In genomic region chr4:158155656-158156356, GRCh38 we compare ENCODE assay signal across 23 cellular contexts. TPM values are rescaled to one million over a fixed set of nuclear protein-coding genes. Genes with fewer than 3 reads are reported as not detected.
A peak's percentile ranks its signal among the peaks of the same experiment; 100 is the strongest.
DNase-seq lines count a peak whose midpoint lies in the region; ATAC-seq and TF ChIP-seq lines count a peak whose summit lies in the region.
"Had no signal": no experiment of that assay in that cellular context is flagged by ENCODE, and none has a peak within 500 bp of the region (broad histone marks: within the 10 kb centered on the region; RNA-seq: fewer than 3 reads in every experiment).

No MANE protein-coding gene starts in this region.

- no peak for TF ChIP-seq RAD21 in neural cell (conservative IDR thresholded peaks at IDR 0.05)

- no peak overlapping the region for H3K4me3 Mint-ChIP-seq in chondrocyte (ENCODE audit: unreplicated experiment)
- H3K4me3 Mint-ChIP-seq: activated naive CD8-positive, alpha-beta T cell treated with anti-CD3 and anti-CD28 coated beads for 36 hours; activated T-helper 17 cell treated with anti-CD3 and anti-CD28 coated beads, Interleukin-2, amount 50 U/mL, for 72 hours; naive thymus-derived CD8-positive, alpha-beta T cell had no signal

- peak overlapping the region; percentile 13 for H3K4me2 ChIP-seq in neural cell (ENCODE audit: low read length)

- peaks cover 31% of the 10 kb centered on the region for H3K36me3 Mint-ChIP-seq in chondrocyte (ENCODE audit: low read depth)
- no peaks in the 10 kb centered on the region for H3K36me3 Mint-ChIP-seq in activated naive CD4-positive, alpha-beta T cell treated with anti-CD3 and anti-CD28 coated beads, Interleukin-2, amount 50 U/mL, for 72 hours
- H3K36me3 Mint-ChIP-seq: activated naive CD8-positive, alpha-beta T cell treated with anti-CD3 and anti-CD28 coated beads for 36 hours; naive thymus-derived CD8-positive, alpha-beta T cell had no signal

- H3K79me2 ChIP-seq in neural cell (replicated peaks; ENCODE audit: insufficient read depth, low read length): no peaks in the 10 kb centered on the region

- no peak for ATAC-seq in activated naive CD4-positive, alpha-beta T cell treated with anti-CD3 and anti-CD28 coated beads, Interleukin-2, amount 50 U/mL, for 72 hours
- ATAC-seq: activated T-helper 17 cell treated with anti-CD3 and anti-CD28 coated beads, Interleukin-2, amount 50 U/mL, for 72 hours; K562; naive thymus-derived CD8-positive, alpha-beta T cell had no signal

- peak overlapping the region; percentile 56 for H3K27ac Mint-ChIP-seq in chondrocyte (ENCODE audit: unreplicated experiment)
- no peak overlapping the region for H3K27ac Mint-ChIP-seq in activated naive CD4-positive, alpha-beta T cell treated with anti-CD3 and anti-CD28 coated beads, Interleukin-2, amount 50 U/mL, for 72 hours
- H3K27ac Mint-ChIP-seq: activated naive CD8-positive, alpha-beta T cell treated with anti-CD3 and anti-CD28 coated beads for 36 hours; activated T-helper 17 cell treated with anti-CD3 and anti-CD28 coated beads, Interleukin-2, amount 50 U/mL, for 72 hours; naive thymus-derived CD8-positive, alpha-beta T cell had no signal

- H3K9me2 ChIP-seq in neural cell (ENCODE audit: insufficient read depth, low read length): no peaks in the 10 kb centered on the region

- H3K9me3 ChIP-seq in neural cell (ENCODE audit: low read length): no peaks in the 10 kb centered on the region
- H3K9me3 ChIP-seq in effector memory CD4-positive, alpha-beta T cell (ENCODE audit: control insufficient read depth, low read length): no peaks in the 10 kb centered on the region
- H3K9me3 ChIP-seq: sigmoid colon, SJSA1, vagina had no signal

- H3K9me3 Mint-ChIP-seq in chondrocyte (ENCODE audit: low read depth): peaks cover 13% of the 10 kb centered on the region
- no peaks in the 10 kb centered on the region for H3K9me3 Mint-ChIP-seq in activated naive CD4-positive, alpha-beta T cell treated with anti-CD3 and anti-CD28 coated beads, Interleukin-2, amount 50 U/mL, for 72 hours
- H3K9me3 Mint-ChIP-seq: activated naive CD8-positive, alpha-beta T cell treated with anti-CD3 and anti-CD28 coated beads for 36 hours had no signal

- TF ChIP-seq CTCF in chondrocyte (IDR thresholded peaks at IDR 0.05) (no peak), neural cell (IDR thresholded peaks at IDR 0.05; ENCODE audit: poor library complexity, severe bottlenecking) (no peak)

- H3K27me3 ChIP-seq in neural cell (ENCODE audit: insufficient read depth, low read depth, low read length): no peaks in the 10 kb centered on the region
- H3K27me3 ChIP-seq in effector memory CD4-positive, alpha-beta T cell (replicated peaks; ENCODE audit: control insufficient read depth, insufficient read depth, low read length, poor library complexity, severe bottlenecking): no peaks in the 10 kb centered on the region
- H3K27me3 ChIP-seq: sigmoid colon, SJSA1, vagina had no signal

- no peaks in the 10 kb centered on the region for H3K27me3 Mint-ChIP-seq in chondrocyte (ENCODE audit: low read depth)
- H3K27me3 Mint-ChIP-seq: activated naive CD8-positive, alpha-beta T cell treated with anti-CD3 and anti-CD28 coated beads for 36 hours had no signal

- no peak overlapping the region for H3K9ac ChIP-seq in neural cell (ENCODE audit: low read length)

- H2AFZ ChIP-seq in neural cell (ENCODE audit: low read depth, low read length): no peak overlapping the region

- no peak overlapping the region for H3K4me3 ChIP-seq in neural cell (ENCODE audit: low read length)
- H3K4me3 ChIP-seq in effector memory CD4-positive, alpha-beta T cell (ENCODE audit: insufficient read depth, low read depth, low read length, poor library complexity, severe bottlenecking): no peak overlapping the region
- H3K4me3 ChIP-seq: K562, sigmoid colon, SJSA1, vagina had no signal

- H3F3A ChIP-seq in neural cell (ENCODE audit: insufficient read depth, low read length, poor library complexity, severe bottlenecking): no peaks in the 10 kb centered on the region

- DNase-seq in COLO668 (lab: John Stamatoyannopoulos, UW; ENCODE audit: unreplicated experiment): peak; percentile 8
- peak; percentile 86 for DNase-seq in NCI-H146 treated with DMSO at 0.1 percent for 48 hours (lab: John Stamatoyannopoulos, UW; ENCODE audit: unreplicated experiment)
- no peak for DNase-seq in chondrocyte (ENCODE audit: low spot score)
- DNase-seq in activated naive CD4-positive, alpha-beta T cell treated with anti-CD3 and anti-CD28 coated beads, Interleukin-2, amount 50 U/mL, for 72 hours (ENCODE audit: low spot score in 2 of 2): no peak
- no peak for DNase-seq in activated naive CD4-positive, alpha-beta T cell treated with anti-CD3 and anti-CD28 coated beads, Interleukin-2, amount 50 U/mL, for 16 hours
- DNase-seq in effector memory CD4-positive, alpha-beta T cell: no peak
- DNase-seq in A172 (ENCODE audit: low spot score): no peak
- DNase-seq: activated CD4-positive, alpha-beta T cell treated with anti-CD3 and anti-CD28 coated beads, Interleukin-2, amount 50 U/mL, for 1 hour; activated naive CD8-positive, alpha-beta T cell treated with anti-CD3 and anti-CD28 coated beads for 36 hours; DMS79; mammary epithelial cell; naive thymus-derived CD8-positive, alpha-beta T cell; NCI-H1694; NK-92 treated with Interleukin-12 subunit alpha and Interleukin-12 subunit beta, amount 100 ng/mL, for 24 hours; posterior cingulate gyrus; sigmoid colon; substantia nigra had no signal

- TF ChIP-seq EP300 in neural cell (conservative IDR thresholded peaks at IDR 0.05; ENCODE audit: poor library complexity, severe bottlenecking): no peak

- no peaks in the 10 kb centered on the region for H3K4me1 ChIP-seq in effector memory CD4-positive, alpha-beta T cell (ENCODE audit: control insufficient read depth, insufficient read depth, low read length, poor library complexity, severe bottlenecking)

- H4K20me1 ChIP-seq in neural cell (ENCODE audit: insufficient read depth): no peaks in the 10 kb centered on the region

- peak overlapping the region; percentile 52 for H3K27ac ChIP-seq in neural cell (ENCODE audit: low read length)
- H3K27ac ChIP-seq in effector memory CD4-positive, alpha-beta T cell (ENCODE audit: insufficient read depth, low read length, poor library complexity, severe bottlenecking): no peak overlapping the region
- H3K27ac ChIP-seq: SJSA1, vagina had no signal

- no peaks in the 10 kb centered on the region for H3K36me3 ChIP-seq in neural cell (ENCODE audit: insufficient read depth, low read length)
- H3K36me3 ChIP-seq in effector memory CD4-positive, alpha-beta T cell (ENCODE audit: control insufficient read depth, insufficient read depth, low read length): no peaks in the 10 kb centered on the region
- H3K36me3 ChIP-seq: SJSA1 had no signal

- peaks cover 47% of the 10 kb centered on the region for H3K4me1 Mint-ChIP-seq in chondrocyte (ENCODE audit: low read depth)
- H3K4me1 Mint-ChIP-seq: activated naive CD8-positive, alpha-beta T cell treated with anti-CD3 and anti-CD28 coated beads for 36 hours; activated T-helper 17 cell treated with anti-CD3 and anti-CD28 coated beads, Interleukin-2, amount 50 U/mL, for 72 hours; naive thymus-derived CD8-positive, alpha-beta T cell had no signal

TF ChIP-seq in neural cell, 6 proteins besides CTCF, POLR2A, EP300 and RAD21:
- TF ChIP-seq SMC3 (conservative IDR thresholded peaks at IDR 0.05; ENCODE audit: poor library complexity) (no peak), EZH2 (IDR thresholded peaks at IDR 0.05; ENCODE audit: borderline replicate concordance, insufficient read depth, low read length, poor library complexity, severe bottlenecking) (no peak), POLR2AphosphoS5 (IDR thresholded peaks at IDR 0.05) (no peak)

RNA-seq across cellular contexts. Expression of gene GASK1B, which starts 17.0 kb away (rescaled TPM):
- 36.2 to 139 TPM (median 37.6 TPM) in 3 replicates for total RNA-seq in chondrocyte
- polyA plus RNA-seq in neural cell: 0.40 and 4.9 TPM in 2 replicates
- polyA minus RNA-seq in neural cell: 0.69 and 2.4 TPM in 2 replicates
- total RNA-seq in activated naive CD4-positive, alpha-beta T cell treated with anti-CD3 and anti-CD28 coated beads, Interleukin-2, amount 50 U/mL, for 72 hours: not detected
- total RNA-seq in A172 (2014; rRNA removed; shearing (Covaris generic)): 217 and 238 TPM in 2 replicates
- total RNA-seq: activated naive CD8-positive, alpha-beta T cell treated with anti-CD3 and anti-CD28 coated beads for 36 hours; activated T-helper 17 cell treated with anti-CD3 and anti-CD28 coated beads, Interleukin-2, amount 50 U/mL, for 72 hours; T-helper 1 cell treated with Interleukin-12 subunit alpha and Interleukin-12 subunit beta and Interleukin-4 antibody, amounts not matched to agents 30 ng/mL and 1 ng/mL, for 36 hours had no signal
- polyA plus RNA-seq: naive thymus-derived CD8-positive, alpha-beta T cell had no signal

RNA-seq across cellular contexts. Expression of gene TMEM144, which starts 54.5 kb away (rescaled TPM):
- total RNA-seq in chondrocyte: 2.6 to 4.1 TPM (median 3.0 TPM) in 3 replicates
- polyA plus RNA-seq in neural cell: 1.3 and 2.8 TPM in 2 replicates
- 0.49 and 0.81 TPM in 2 replicates for polyA minus RNA-seq in neural cell
- under 1 TPM; 0.60 to 0.71 TPM for total RNA-seq in activated naive CD4-positive, alpha-beta T cell treated with anti-CD3 and anti-CD28 coated beads, Interleukin-2, amount 50 U/mL, for 72 hours
- 5.4 and 7.4 TPM in 2 replicates for total RNA-seq in A172 (2014; rRNA removed; shearing (Covaris generic))
- total RNA-seq: naive thymus-derived CD8-positive, alpha-beta T cell had no signal
- polyA plus RNA-seq: naive thymus-derived CD8-positive, alpha-beta T cell had no signal

Comparison
In these comparisons a context has a peak if more than half of its experiments do, and no peak if none do; other contexts are left out.
1. DNase-seq: peak in COLO668 (single experiment) and NCI-H146 treated with DMSO at 0.1 percent for 48 hours (single experiment); none in chondrocyte (single experiment), activated naive CD4-positive, alpha-beta T cell treated with anti-CD3 and anti-CD28 coated beads, Interleukin-2, amount 50 U/mL, for 72 hours (0 of 2), activated naive CD4-positive, alpha-beta T cell treated with anti-CD3 and anti-CD28 coated beads, Interleukin-2, amount 50 U/mL, for 16 hours (single experiment), effector memory CD4-positive, alpha-beta T cell (0 of 3) and A172 (single experiment).
2. RNA of gene GASK1B, which starts 17.0 kb away (total RNA-seq): 217 to 238 TPM in A172 and 36.2 to 139 TPM in chondrocyte; not detected in activated naive CD4-positive, alpha-beta T cell treated with anti-CD3 and anti-CD28 coated beads, Interleukin-2, amount 50 U/mL, for 72 hours; every median in the first group is over 10 times any median in the second.